1 cellular context compared by ENCODE assay signal in the genomic region with DNA sequence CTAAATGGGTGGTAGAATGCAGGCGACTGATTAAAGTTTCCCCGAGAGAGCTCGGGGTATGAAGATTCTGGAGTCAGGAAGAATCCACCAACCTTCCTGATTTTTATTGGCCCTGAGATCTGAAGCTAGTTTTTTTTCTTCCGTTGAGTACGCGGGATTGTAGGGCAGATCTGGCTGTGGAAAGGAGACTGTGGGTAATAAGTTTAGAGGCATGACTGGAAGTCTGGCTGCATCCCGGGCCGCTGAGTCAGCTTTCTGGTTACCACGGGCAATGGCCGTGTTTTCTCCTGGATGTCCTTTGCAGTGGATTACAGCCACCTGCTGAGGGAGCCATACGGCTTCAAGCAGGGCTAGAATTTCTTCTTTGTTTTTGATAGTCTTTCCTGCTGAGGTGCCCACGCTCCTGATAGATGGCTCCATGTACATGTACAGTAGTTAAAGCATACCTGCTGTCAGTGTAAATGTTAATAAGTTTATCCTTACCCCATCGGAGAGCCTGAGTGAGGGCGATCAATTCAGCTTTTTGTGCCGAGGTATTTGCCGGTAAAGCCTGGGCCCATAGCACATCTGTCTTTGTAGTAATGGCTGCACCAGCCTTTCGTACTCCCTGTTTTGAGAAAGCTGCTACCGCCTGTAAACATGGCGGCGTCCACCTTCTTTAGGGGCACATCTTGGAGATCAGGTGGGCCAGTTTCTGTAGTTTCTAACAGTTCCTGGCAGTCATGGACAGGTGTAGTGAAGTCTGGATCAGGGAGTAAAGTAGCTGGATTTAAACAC.
A peak's percentile ranks its signal among the peaks of the same experiment; 100 is the strongest.
TF ChIP-seq lines count a peak whose summit lies in the region.

No MANE protein-coding gene starts in this region.

TF ChIP-seq in K562, 482 proteins besides CTCF, POLR2A, EP300 and RAD21 (continued from another document and continues in another):
- TF ChIP-seq ETV6 (IDR thresholded peaks at IDR 0.05; ENCODE audit: borderline replicate concordance in 1 of 2, low read depth in 2 of 2, low read length in 1 of 2), result no peak
- TF ChIP-seq ETV6 (CRISPR knock-in tag; IDR thresholded peaks at IDR 0.05; ENCODE audit: borderline replicate concordance), result no peak
- peak; percentile 54; the same call in 1 of the 2 replicates for TF ChIP-seq TFAP4 (CRISPR knock-in tag; IDR thresholded peaks at IDR 0.05; ENCODE audit: borderline replicate concordance)
- no peak for TF ChIP-seq MYC (IDR thresholded peaks at IDR 0.05; ENCODE audit: low read depth, low read length)
- TF ChIP-seq MYC (CRISPR knock-in tag; IDR thresholded peaks at IDR 0.05; ENCODE audit: borderline replicate concordance, low read depth), result no peak
- TF ChIP-seq GTF2F1 (IDR thresholded peaks at IDR 0.05; ENCODE audit: low read depth, low read length), result no peak
- no peak for TF ChIP-seq CEBPG (CRISPR knock-in tag; IDR thresholded peaks at IDR 0.05)
- no peak for TF ChIP-seq CEBPG (tag; conservative IDR thresholded peaks at IDR 0.05 in 1 of 2, IDR thresholded peaks at IDR 0.05 in 1 of 2)
- no peak for TF ChIP-seq SIRT6 (IDR thresholded peaks at IDR 0.05; ENCODE audit: low read depth, low read length)
- no peak for TF ChIP-seq HNRNPUL1 (IDR thresholded peaks at IDR 0.05; ENCODE audit: low read length)
- no peak for TF ChIP-seq SREBF2 (CRISPR knock-in tag; IDR thresholded peaks at IDR 0.05)
- TF ChIP-seq MEIS2 (IDR thresholded peaks at IDR 0.05; ENCODE audit: partially characterized antibody), result no peak
- no peak for TF ChIP-seq ZBTB34 (CRISPR knock-in tag; IDR thresholded peaks at IDR 0.05)
- no peak for TF ChIP-seq ZNF311 (CRISPR knock-in tag; IDR thresholded peaks at IDR 0.05)
- no peak for TF ChIP-seq ETV1 (tag; conservative IDR thresholded peaks at IDR 0.05; ENCODE audit: low read depth)
- TF ChIP-seq NFATC3 (IDR thresholded peaks at IDR 0.05), result no peak; the same call in 1 of the 2 replicates
- no peak for TF ChIP-seq CREB1 (IDR thresholded peaks at IDR 0.05)
- TF ChIP-seq CREB1 (CRISPR knock-in tag; IDR thresholded peaks at IDR 0.05), result no peak
- TF ChIP-seq SETDB1 (IDR thresholded peaks at IDR 0.05; ENCODE audit: low read length), result no peak
- TF ChIP-seq MEF2A (IDR thresholded peaks at IDR 0.05; ENCODE audit: control insufficient read depth, low read depth, low read length), result no peak
- TF ChIP-seq FOXJ3 (CRISPR knock-in tag; IDR thresholded peaks at IDR 0.05), result peak; percentile 93
- TF ChIP-seq TRIM24 (IDR thresholded peaks at IDR 0.05), result no peak
- no peak for TF ChIP-seq ZSCAN32 (CRISPR knock-in tag; IDR thresholded peaks at IDR 0.05)
- no peak for TF ChIP-seq GATAD2B (IDR thresholded peaks at IDR 0.05; ENCODE audit: borderline replicate concordance)
- TF ChIP-seq ZNF175 (CRISPR knock-in tag; IDR thresholded peaks at IDR 0.05; ENCODE audit: low read depth), result no peak
- 0 out of 2 replicates have a peak, but pooled peaks have one; percentile 5 for TF ChIP-seq JUN (IDR thresholded peaks at IDR 0.05; ENCODE audit: borderline replicate concordance, low read depth, low read length)
- no peak for TF ChIP-seq JUN (CRISPR knock-in tag; IDR thresholded peaks at IDR 0.05; ENCODE audit: borderline replicate concordance)
- TF ChIP-seq ZNF24 (IDR thresholded peaks at IDR 0.05), result peak; percentile 29; the same call in 1 of the 2 replicates
- TF ChIP-seq JUND (IDR thresholded peaks at IDR 0.05; ENCODE audit: borderline replicate concordance, low read depth, low read length), result peak; percentile 78
- TF ChIP-seq JUND (tag; IDR thresholded peaks at IDR 0.05; ENCODE audit: borderline replicate concordance, low read depth, low read length), result peak; percentile 43; the same call in 1 of the 3 replicates
- peak; percentile 58 for TF ChIP-seq SOX6 (IDR thresholded peaks at IDR 0.05)
- TF ChIP-seq, protein P1, sequence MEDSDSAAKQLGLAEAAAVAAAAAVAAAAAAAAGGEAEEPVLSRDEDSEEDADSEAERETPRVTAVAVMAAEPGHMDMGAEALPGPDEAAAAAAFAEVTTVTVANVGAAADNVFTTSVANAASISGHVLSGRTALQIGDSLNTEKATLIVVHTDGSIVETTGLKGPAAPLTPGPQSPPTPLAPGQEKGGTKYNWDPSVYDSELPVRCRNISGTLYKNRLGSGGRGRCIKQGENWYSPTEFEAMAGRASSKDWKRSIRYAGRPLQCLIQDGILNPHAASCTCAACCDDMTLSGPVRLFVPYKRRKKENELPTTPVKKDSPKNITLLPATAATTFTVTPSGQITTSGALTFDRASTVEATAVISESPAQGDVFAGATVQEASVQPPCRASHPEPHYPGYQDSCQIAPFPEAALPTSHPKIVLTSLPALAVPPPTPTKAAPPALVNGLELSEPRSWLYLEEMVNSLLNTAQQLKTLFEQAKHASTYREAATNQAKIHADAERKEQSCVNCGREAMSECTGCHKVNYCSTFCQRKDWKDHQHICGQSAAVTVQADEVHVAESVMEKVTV (CRISPR knock-in tag; IDR thresholded peaks at IDR 0.05), result peak; percentile 54
- TF ChIP-seq, protein P2, sequence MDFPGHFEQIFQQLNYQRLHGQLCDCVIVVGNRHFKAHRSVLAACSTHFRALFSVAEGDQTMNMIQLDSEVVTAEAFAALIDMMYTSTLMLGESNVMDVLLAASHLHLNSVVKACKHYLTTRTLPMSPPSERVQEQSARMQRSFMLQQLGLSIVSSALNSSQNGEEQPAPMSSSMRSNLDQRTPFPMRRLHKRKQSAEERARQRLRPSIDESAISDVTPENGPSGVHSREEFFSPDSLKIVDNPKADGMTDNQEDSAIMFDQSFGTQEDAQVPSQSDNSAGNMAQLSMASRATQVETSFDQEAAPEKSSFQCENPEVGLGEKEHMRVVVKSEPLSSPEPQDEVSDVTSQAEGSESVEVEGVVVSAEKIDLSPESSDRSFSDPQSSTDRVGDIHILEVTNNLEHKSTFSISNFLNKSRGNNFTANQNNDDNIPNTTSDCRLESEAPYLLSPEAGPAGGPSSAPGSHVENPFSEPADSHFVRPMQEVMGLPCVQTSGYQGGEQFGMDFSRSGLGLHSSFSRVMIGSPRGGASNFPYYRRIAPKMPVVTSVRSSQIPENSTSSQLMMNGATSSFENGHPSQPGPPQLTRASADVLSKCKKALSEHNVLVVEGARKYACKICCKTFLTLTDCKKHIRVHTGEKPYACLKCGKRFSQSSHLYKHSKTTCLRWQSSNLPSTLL (IDR thresholded peaks at IDR 0.05), result no peak
- TF ChIP-seq MEF2D (tag; conservative IDR thresholded peaks at IDR 0.05; ENCODE audit: low read depth), result no peak
- 0 out of 4 replicates have a peak, but pooled peaks of 1 of the 2 experiments have one; percentile 20 for TF ChIP-seq NRF1 (conservative IDR thresholded peaks at IDR 0.05 in 1 of 2, IDR thresholded peaks at IDR 0.05 in 1 of 2)
- TF ChIP-seq SMC3 (conservative IDR thresholded peaks at IDR 0.05; ENCODE audit: insufficient read depth, low read depth, low read length), result peak; percentile 44; the same call in 1 of the 2 replicates
- TF ChIP-seq CHD4 (IDR thresholded peaks at IDR 0.05; ENCODE audit: insufficient read depth, insufficient replicate concordance, low read depth, low read length, poor library complexity, severe bottlenecking), result no peak
- TF ChIP-seq TAF15 (IDR thresholded peaks at IDR 0.05; ENCODE audit: low read depth, low read length), result no peak
- TF ChIP-seq ZNF644 (tag; IDR thresholded peaks at IDR 0.05; ENCODE audit: low read depth), result no peak
- TF ChIP-seq NR1H2 (CRISPR knock-in tag; IDR thresholded peaks at IDR 0.05), result no peak
- 0 out of 2 replicates have a peak, but pooled peaks have one; percentile 6 for TF ChIP-seq HES1 (IDR thresholded peaks at IDR 0.05; ENCODE audit: low read depth)
- no peak for TF ChIP-seq HOXB6 (CRISPR knock-in tag; IDR thresholded peaks at IDR 0.05; ENCODE audit: borderline replicate concordance)
- no peak for TF ChIP-seq ZNF354B (CRISPR knock-in tag; IDR thresholded peaks at IDR 0.05)
- TF ChIP-seq MCM7 (IDR thresholded peaks at IDR 0.05), result no peak
- TF ChIP-seq MBD2 (IDR thresholded peaks at IDR 0.05; ENCODE audit: borderline replicate concordance, low read depth), result no peak
- TF ChIP-seq ZNF436 (CRISPR knock-in tag; IDR thresholded peaks at IDR 0.05), result no peak
- TF ChIP-seq MNT (conservative IDR thresholded peaks at IDR 0.05), result 0 out of 4 replicates have a peak, but pooled peaks of 1 of the 2 experiments have one; percentile 26
- no peak for TF ChIP-seq ZNF699 (CRISPR knock-in tag; IDR thresholded peaks at IDR 0.05; ENCODE audit: insufficient replicate concordance)
- no peak for TF ChIP-seq ZNF77 (CRISPR knock-in tag; IDR thresholded peaks at IDR 0.05)
- no peak for TF ChIP-seq ZNF696 (CRISPR knock-in tag; conservative IDR thresholded peaks at IDR 0.05)
- no peak for TF ChIP-seq ZNF707 (CRISPR knock-in tag; conservative IDR thresholded peaks at IDR 0.05)
- TF ChIP-seq, protein P3, sequence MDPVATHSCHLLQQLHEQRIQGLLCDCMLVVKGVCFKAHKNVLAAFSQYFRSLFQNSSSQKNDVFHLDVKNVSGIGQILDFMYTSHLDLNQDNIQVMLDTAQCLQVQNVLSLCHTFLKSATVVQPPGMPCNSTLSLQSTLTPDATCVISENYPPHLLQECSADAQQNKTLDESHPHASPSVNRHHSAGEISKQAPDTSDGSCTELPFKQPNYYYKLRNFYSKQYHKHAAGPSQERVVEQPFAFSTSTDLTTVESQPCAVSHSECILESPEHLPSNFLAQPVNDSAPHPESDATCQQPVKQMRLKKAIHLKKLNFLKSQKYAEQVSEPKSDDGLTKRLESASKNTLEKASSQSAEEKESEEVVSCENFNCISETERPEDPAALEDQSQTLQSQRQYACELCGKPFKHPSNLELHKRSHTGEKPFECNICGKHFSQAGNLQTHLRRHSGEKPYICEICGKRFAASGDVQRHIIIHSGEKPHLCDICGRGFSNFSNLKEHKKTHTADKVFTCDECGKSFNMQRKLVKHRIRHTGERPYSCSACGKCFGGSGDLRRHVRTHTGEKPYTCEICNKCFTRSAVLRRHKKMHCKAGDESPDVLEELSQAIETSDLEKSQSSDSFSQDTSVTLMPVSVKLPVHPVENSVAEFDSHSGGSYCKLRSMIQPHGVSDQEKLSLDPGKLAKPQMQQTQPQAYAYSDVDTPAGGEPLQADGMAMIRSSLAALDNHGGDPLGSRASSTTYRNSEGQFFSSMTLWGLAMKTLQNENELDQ (CRISPR knock-in tag; IDR thresholded peaks at IDR 0.05; ENCODE audit: borderline replicate concordance), result 0 out of 2 replicates have a peak, but pooled peaks have one; percentile 5
- TF ChIP-seq, protein P4, sequence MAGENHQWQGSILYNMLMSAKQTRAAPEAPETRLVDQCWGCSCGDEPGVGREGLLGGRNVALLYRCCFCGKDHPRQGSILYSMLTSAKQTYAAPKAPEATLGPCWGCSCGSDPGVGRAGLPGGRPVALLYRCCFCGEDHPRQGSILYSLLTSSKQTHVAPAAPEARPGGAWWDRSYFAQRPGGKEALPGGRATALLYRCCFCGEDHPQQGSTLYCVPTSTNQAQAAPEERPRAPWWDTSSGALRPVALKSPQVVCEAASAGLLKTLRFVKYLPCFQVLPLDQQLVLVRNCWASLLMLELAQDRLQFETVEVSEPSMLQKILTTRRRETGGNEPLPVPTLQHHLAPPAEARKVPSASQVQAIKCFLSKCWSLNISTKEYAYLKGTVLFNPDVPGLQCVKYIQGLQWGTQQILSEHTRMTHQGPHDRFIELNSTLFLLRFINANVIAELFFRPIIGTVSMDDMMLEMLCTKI (IDR thresholded peaks at IDR 0.05; ENCODE audit: partially characterized antibody), result no peak
